11 cellular contexts compared by ENCODE assay signal in the genomic region with DNA sequence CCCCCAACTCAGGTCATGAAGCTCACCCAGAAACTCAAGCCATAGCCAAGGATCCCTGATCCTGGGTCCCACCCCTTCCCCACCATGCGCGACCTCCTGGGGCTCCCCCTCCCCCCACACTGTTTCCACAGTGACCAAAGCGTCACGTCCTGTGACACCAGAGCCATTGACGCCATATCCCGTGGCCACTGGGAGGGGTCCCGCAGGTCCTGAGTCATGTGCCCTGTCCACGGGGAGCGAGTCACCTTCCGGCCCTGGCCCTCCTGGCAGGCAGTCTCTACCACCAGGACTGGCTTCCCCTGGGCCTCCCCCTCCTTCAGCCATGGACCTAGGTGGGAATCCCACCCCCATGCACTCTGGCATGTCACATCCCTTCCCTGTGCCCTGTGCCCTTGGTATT. TPM values are rescaled to one million over a fixed set of nuclear protein-coding genes. Genes with fewer than 3 reads are reported as not detected.
A peak's percentile ranks its signal among the peaks of the same experiment; 100 is the strongest.
DNase-seq lines count a peak whose midpoint lies in the region; ATAC-seq and TF ChIP-seq lines count a peak whose summit lies in the region.
"Had no signal": no experiment of that assay in that cellular context is flagged by ENCODE, and none has a peak within 500 bp of the region (broad histone marks: within the 10 kb centered on the region; RNA-seq: fewer than 3 reads in every experiment).

No MANE protein-coding gene starts in this region.

- no peak overlapping the region for H3K27ac Mint-ChIP-seq in stimulated activated effector memory CD8-positive, alpha-beta T cell treated with anti-CD3 and anti-CD28 coated beads, Interleukin-12 subunit alpha, Interleukin-12 subunit beta, amount 100 ng/mL, for 72 hours

- DNase-seq in HCT116 (ENCODE audit: low read depth, low spot score) (no peak), astrocyte of the hippocampus (ENCODE audit: low read depth, low spot score) (peak; percentile 77), right atrium auricular region (ENCODE audit: low spot score) (peak; percentile 66), germinal center (ENCODE audit: low spot score) (no peak), GM20000 (ENCODE audit: low spot score) (no peak), foreskin keratinocyte (no peak), NCI-H1694 (lab: John Stamatoyannopoulos, UW) (no peak)
- no peak for DNase-seq in stimulated activated effector memory CD8-positive, alpha-beta T cell treated with anti-CD3 and anti-CD28 coated beads, Interleukin-12 subunit alpha, Interleukin-12 subunit beta, amount 100 ng/mL, for 72 hours (ENCODE audit: low spot score in 2 of 2)
- DNase-seq: activated CD4-positive, alpha-beta T cell treated with anti-CD3 and anti-CD28 coated beads, Interleukin-2, amount 50 U/mL, for 1 hour had no signal

- TF ChIP-seq POLR2A in HCT116 (IDR thresholded peaks at IDR 0.05; ENCODE audit: borderline replicate concordance, extremely low read depth, insufficient read depth, insufficient read length), result no peak

- CTCF ChIA-PET in HCT116 (lab: Charles Lee), result no interaction called here

- H3K36me3 Mint-ChIP-seq in stimulated activated effector memory CD8-positive, alpha-beta T cell treated with anti-CD3 and anti-CD28 coated beads, Interleukin-12 subunit alpha, Interleukin-12 subunit beta, amount 100 ng/mL, for 72 hours, result no peaks in the 10 kb centered on the region

- TF ChIP-seq CTCF in HCT116 (IDR thresholded peaks at IDR 0.05 in 2 of 3, conservative IDR thresholded peaks at IDR 0.05 in 1 of 3; ENCODE audit: borderline replicate concordance in 1 of 3, insufficient read depth in 1 of 3, low read depth in 2 of 3, low read length in 2 of 3) (no peak), right atrium auricular region (IDR thresholded peaks at IDR 0.05) (no peak), GM20000 (IDR thresholded peaks at IDR 0.05; ENCODE audit: extremely low read depth, missing control alignments) (no peak), foreskin keratinocyte (conservative IDR thresholded peaks at IDR 0.05) (no peak)

- H3K79me2 ChIP-seq in HCT116 (ENCODE audit: insufficient read depth, low read length), result no peaks in the 10 kb centered on the region

- H3K4me1 Mint-ChIP-seq in stimulated activated effector memory CD8-positive, alpha-beta T cell treated with anti-CD3 and anti-CD28 coated beads, Interleukin-12 subunit alpha, Interleukin-12 subunit beta, amount 100 ng/mL, for 72 hours, result peaks cover 7% of the 10 kb centered on the region

- no peak for ATAC-seq in HCT116
- peak; percentile 46 for ATAC-seq in stimulated activated effector memory CD8-positive, alpha-beta T cell treated with anti-CD3 and anti-CD28 coated beads, Interleukin-12 subunit alpha, Interleukin-12 subunit beta, amount 100 ng/mL, for 72 hours
- ATAC-seq in foreskin keratinocyte, result no peak

- H4K20me1 ChIP-seq in HCT116 (ENCODE audit: insufficient read depth), result no peaks in the 10 kb centered on the region

- no peak overlapping the region for H2AFZ ChIP-seq in HCT116 (ENCODE audit: low read depth, low read length, poor library complexity, severe bottlenecking)

- H3K4me3 Mint-ChIP-seq in stimulated activated effector memory CD8-positive, alpha-beta T cell treated with anti-CD3 and anti-CD28 coated beads, Interleukin-12 subunit alpha, Interleukin-12 subunit beta, amount 100 ng/mL, for 72 hours, result no peak overlapping the region

- H3K9ac ChIP-seq in HCT116 (ENCODE audit: low read length), result no peak overlapping the region

- TF ChIP-seq RAD21 in HCT116 (IDR thresholded peaks at IDR 0.05; ENCODE audit: low read depth), result no peak

- intact Hi-C loops in HCT116 (cut with micrococcal nuclease), result no loop called here

- H3K27me3 ChIP-seq in HCT116 (ENCODE audit: insufficient read depth, low read length) (no peaks in the 10 kb centered on the region), right atrium auricular region (no peaks in the 10 kb centered on the region), foreskin keratinocyte (no peaks in the 10 kb centered on the region)
- H3K27me3 ChIP-seq: cardiac muscle cell had no signal

- H3K4me2 ChIP-seq in HCT116 (ENCODE audit: low read length), result peak overlapping the region; percentile 24; the same call in 1 of the 2 replicates

- RAD21 ChIA-PET in HCT116 (lab: Charles Lee; ENCODE audit: low non-redundant PET in 1 of 2, low total read pairs in 2 of 2, uncharacterized antibody in 2 of 2, unreplicated experiment in 2 of 2), result no interaction called here

- H3K9me3 ChIP-seq in HCT116 (ENCODE audit: control insufficient read depth in 1 of 2, insufficient read depth in 1 of 2, low read depth in 1 of 2, low read length in 2 of 2) (no peaks in the 10 kb centered on the region), right atrium auricular region (no peaks in the 10 kb centered on the region)

- no peaks in the 10 kb centered on the region for H3K9me3 Mint-ChIP-seq in stimulated activated effector memory CD8-positive, alpha-beta T cell treated with anti-CD3 and anti-CD28 coated beads, Interleukin-12 subunit alpha, Interleukin-12 subunit beta, amount 100 ng/mL, for 72 hours

- POLR2A ChIA-PET in HCT116 (lab: Charles Lee), result no interaction called here

- H3K27ac ChIP-seq in HCT116 (ENCODE audit: low read depth, low read length) (no peak overlapping the region), right atrium auricular region (peak overlapping the region; percentile 61 to 77), foreskin keratinocyte (no peak overlapping the region)
- H3K27ac ChIP-seq: cardiac muscle cell had no signal

- H3K36me3 ChIP-seq in HCT116 (ENCODE audit: control insufficient read depth in 1 of 2, insufficient read depth in 2 of 2, low read length in 2 of 2) (no peaks in the 10 kb centered on the region), right atrium auricular region (no peaks in the 10 kb centered on the region)
- H3K36me3 ChIP-seq: cardiac muscle cell had no signal

- H3K4me3 ChIP-seq in HCT116 (replicated peaks in 1 of 2; ENCODE audit: low read depth in 1 of 2, low read length in 2 of 2) (no peak overlapping the region), right atrium auricular region (no peak overlapping the region)
- H3K4me3 ChIP-seq: cardiac muscle cell had no signal

- H3K9me2 ChIP-seq in HCT116 (ENCODE audit: insufficient read depth), result no peaks in the 10 kb centered on the region

- no TSS peak for BruUV-seq in HCT116 (replicated peaks; lab: Mats Ljungman, UMichigan)

- H3K4me1 ChIP-seq in HCT116 (ENCODE audit: control insufficient read depth in 1 of 2, insufficient read depth in 2 of 2, low read length in 2 of 2), result peaks cover 2 to 46% of the 10 kb centered on the region in 2 experiments; a peak in 3 of 4 replicates
- H3K4me1 ChIP-seq in right atrium auricular region, result peaks cover 0 to 72% of the 10 kb centered on the region in 2 donors
- H3K4me1 ChIP-seq in foreskin keratinocyte, result peaks cover 9% of the 10 kb centered on the region

TF ChIP-seq in HCT116, 20 proteins besides CTCF, POLR2A, EP300 and RAD21 (continues in another document):
- TF ChIP-seq, protein P1, sequence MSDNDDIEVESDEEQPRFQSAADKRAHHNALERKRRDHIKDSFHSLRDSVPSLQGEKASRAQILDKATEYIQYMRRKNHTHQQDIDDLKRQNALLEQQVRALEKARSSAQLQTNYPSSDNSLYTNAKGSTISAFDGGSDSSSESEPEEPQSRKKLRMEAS (IDR thresholded peaks at IDR 0.05), result no peak; the same call in 1 of the 2 replicates
- TF ChIP-seq EGR1 (IDR thresholded peaks at IDR 0.05; ENCODE audit: low read depth) (no peak), SIN3A (IDR thresholded peaks at IDR 0.05; ENCODE audit: low read depth) (no peak), CEBPB (IDR thresholded peaks at IDR 0.05; ENCODE audit: low read depth) (no peak), FOSL1 (IDR thresholded peaks at IDR 0.05; ENCODE audit: low read depth) (no peak), SP1 (IDR thresholded peaks at IDR 0.05; ENCODE audit: low read depth) (no peak), POLR2AphosphoS5 (IDR thresholded peaks at IDR 0.05; ENCODE audit: low read depth, low read length) (no peak), ZNF274 (IDR thresholded peaks at IDR 0.05; ENCODE audit: low read depth, low read length) (no peak)
- TF ChIP-seq, protein P2, sequence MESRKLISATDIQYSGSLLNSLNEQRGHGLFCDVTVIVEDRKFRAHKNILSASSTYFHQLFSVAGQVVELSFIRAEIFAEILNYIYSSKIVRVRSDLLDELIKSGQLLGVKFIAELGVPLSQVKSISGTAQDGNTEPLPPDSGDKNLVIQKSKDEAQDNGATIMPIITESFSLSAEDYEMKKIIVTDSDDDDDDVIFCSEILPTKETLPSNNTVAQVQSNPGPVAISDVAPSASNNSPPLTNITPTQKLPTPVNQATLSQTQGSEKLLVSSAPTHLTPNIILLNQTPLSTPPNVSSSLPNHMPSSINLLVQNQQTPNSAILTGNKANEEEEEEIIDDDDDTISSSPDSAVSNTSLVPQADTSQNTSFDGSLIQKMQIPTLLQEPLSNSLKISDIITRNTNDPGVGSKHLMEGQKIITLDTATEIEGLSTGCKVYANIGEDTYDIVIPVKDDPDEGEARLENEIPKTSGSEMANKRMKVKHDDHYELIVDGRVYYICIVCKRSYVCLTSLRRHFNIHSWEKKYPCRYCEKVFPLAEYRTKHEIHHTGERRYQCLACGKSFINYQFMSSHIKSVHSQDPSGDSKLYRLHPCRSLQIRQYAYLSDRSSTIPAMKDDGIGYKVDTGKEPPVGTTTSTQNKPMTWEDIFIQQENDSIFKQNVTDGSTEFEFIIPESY (IDR thresholded peaks at IDR 0.05; ENCODE audit: extremely low read depth, insufficient replicate concordance, low read length), result no peak
- TF ChIP-seq, protein P3, sequence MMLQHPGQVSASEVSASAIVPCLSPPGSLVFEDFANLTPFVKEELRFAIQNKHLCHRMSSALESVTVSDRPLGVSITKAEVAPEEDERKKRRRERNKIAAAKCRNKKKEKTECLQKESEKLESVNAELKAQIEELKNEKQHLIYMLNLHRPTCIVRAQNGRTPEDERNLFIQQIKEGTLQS (IDR thresholded peaks at IDR 0.05), result no peak

RNA-seq across cellular contexts. Expression of a gene that starts 15.6 kb away (rescaled TPM):
- total RNA-seq in HCT116 (2021; ENCODE audit: unreplicated experiment) (15.7 TPM), right atrium auricular region (10 to 100 TPM in 1 of 2 donors, 1 to 10 TPM in 1; 6.3 to 18.7 TPM), foreskin keratinocyte (108 and 121 TPM in 2 replicates)
- polyA plus RNA-seq in HCT116 (2012), result 17.5 and 21.1 TPM in 2 replicates
- 94.2 and 98.4 TPM in 2 replicates for polyA plus RNA-seq in foreskin keratinocyte

RNA-seq across cellular contexts. Expression of a gene that starts 20.7 kb away (rescaled TPM):
- total RNA-seq in HCT116 (2021; ENCODE audit: unreplicated experiment) (not detected), right atrium auricular region (not detected), foreskin keratinocyte (0.03 TPM in 1 of 2 replicates, not detected in the other)
- polyA plus RNA-seq in HCT116 (2012), result 0.13 and 0.30 TPM in 2 replicates
- polyA plus RNA-seq in foreskin keratinocyte, result not detected in 2 replicates
- total RNA-seq: cardiac muscle cell, kidney epithelial cell had no signal
- polyA plus RNA-seq: cardiac muscle cell had no signal

RNA-seq across cellular contexts. Expression of a gene that starts 34.4 kb away (rescaled TPM):
- total RNA-seq in HCT116 (2021; ENCODE audit: unreplicated experiment), result 3.1 TPM
- 4.3 and 4.6 TPM in 2 replicates for polyA plus RNA-seq in HCT116 (2012)
- total RNA-seq in right atrium auricular region, result 1 to 10 TPM; 2.4 to 7.9 TPM
- total RNA-seq in foreskin keratinocyte, result not detected in 2 replicates
- polyA plus RNA-seq in foreskin keratinocyte, result 0.09 TPM in 1 of 2 replicates, not detected in the other

Comparison
In these comparisons a context has a peak if more than half of its experiments do, and no peak if none do; other contexts are left out.
1. DNase-seq: peak in astrocyte of the hippocampus (single experiment) and right atrium auricular region (single experiment); none in HCT116 (single experiment), stimulated activated effector memory CD8-positive, alpha-beta T cell treated with anti-CD3 and anti-CD28 coated beads, Interleukin-12 subunit alpha, Interleukin-12 subunit beta, amount 100 ng/mL, for 72 hours (0 of 2), germinal center (single experiment), GM20000 (single experiment), foreskin keratinocyte (0 of 2) and NCI-H1694 (single experiment).
2. H3K27ac ChIP-seq: peak in right atrium auricular region (2 of 2); none in HCT116 (single experiment) and foreskin keratinocyte (single experiment).